ENCODE assay signal across 16 cellular contexts in genomic region chr11:3631331-3631730, GRCh38. TPM values are rescaled to one million over a fixed set of nuclear protein-coding genes. Genes with fewer than 3 reads are reported as not detected.
DNase-seq lines count a peak whose midpoint lies in the region; ATAC-seq and TF ChIP-seq lines count a peak whose summit lies in the region.
"Had no signal": no experiment of that assay in that cellular context is flagged by ENCODE, and none has a peak within 500 bp of the region (broad histone marks: within the 10 kb centered on the region; RNA-seq: fewer than 3 reads in every experiment).

No MANE protein-coding gene starts in this region.

- no peaks in the 10 kb centered on the region for H3K27me3 Mint-ChIP-seq in endodermal cell (ENCODE audit: insufficient read depth)

- ATAC-seq in left ventricle myocardium superior, result peak; percentile 59

- no peaks in the 10 kb centered on the region for H3K9me3 Mint-ChIP-seq in endodermal cell

- H3K36me3 Mint-ChIP-seq in endodermal cell (ENCODE audit: low read depth), result no peaks in the 10 kb centered on the region

- H3K27ac Mint-ChIP-seq in endodermal cell, result no peak overlapping the region

- intact Hi-C loops in left ventricle myocardium superior (cut with micrococcal nuclease), result no loop called here

- TF ChIP-seq CTCF in right atrium auricular region (IDR thresholded peaks at IDR 0.05), result no peak
- no peak for TF ChIP-seq CTCF in endodermal cell (conservative IDR thresholded peaks at IDR 0.05)

- no peak overlapping the region for H3K4me3 Mint-ChIP-seq in endodermal cell

- no peak overlapping the region for H3K9ac ChIP-seq in endodermal cell (ENCODE audit: extremely low read depth, low read length, poor library complexity, severe bottlenecking)

- 95 to 100% methylated on average over 4 of the region's 4 CpGs for WGBS in endodermal cell (ENCODE audit: insufficient coverage in 1 of 2, insufficient read length in 1 of 2), 2 experiments

- H3K4me3 ChIP-seq in right atrium auricular region, result no peak overlapping the region
- no peak overlapping the region for H3K4me3 ChIP-seq in endodermal cell (ENCODE audit: low read length)
- H3K4me3 ChIP-seq: Peyer's patch, SJCRH30 had no signal

- H3K36me3 ChIP-seq in right atrium auricular region, result no peaks in the 10 kb centered on the region
- no peaks in the 10 kb centered on the region for H3K36me3 ChIP-seq in endodermal cell (ENCODE audit: control insufficient read depth, insufficient read depth, low read length)
- H3K36me3 ChIP-seq: Peyer's patch, SJCRH30 had no signal

- H3K4me1 Mint-ChIP-seq in endodermal cell, result no peaks in the 10 kb centered on the region

- H3K9me3 ChIP-seq in right atrium auricular region (no peaks in the 10 kb centered on the region), endodermal cell (ENCODE audit: control insufficient read depth, low read length) (no peaks in the 10 kb centered on the region)
- H3K9me3 ChIP-seq: Peyer's patch, SJCRH30 had no signal

- H3K4me1 ChIP-seq in right atrium auricular region (no peaks in the 10 kb centered on the region), endodermal cell (ENCODE audit: control insufficient read depth, insufficient read depth, low read length) (no peaks in the 10 kb centered on the region)
- H3K4me1 ChIP-seq: Peyer's patch, SJCRH30 had no signal

- H3K27me3 ChIP-seq in right atrium auricular region, result no peaks in the 10 kb centered on the region
- H3K27me3 ChIP-seq in endodermal cell (ENCODE audit: control insufficient read depth, insufficient read depth, low read length, poor library complexity, severe bottlenecking), result no peaks in the 10 kb centered on the region
- H3K27me3 ChIP-seq: Peyer's patch, SJCRH30 had no signal

- DNase-seq in left ventricle myocardium superior (no peak), right atrium auricular region (ENCODE audit: low spot score) (no peak), M059J (ENCODE audit: low read depth) (peak; percentile 24), epithelial cell of prostate (ENCODE audit: low read depth, low spot score) (peak; percentile 5), endodermal cell (no peak), AML-193 (lab: John Stamatoyannopoulos, UW) (no peak), GOT3 (lab: John Stamatoyannopoulos, UW) (no peak)
- DNase-seq: C1 segment of cervical spinal cord, DMS 273 treated with DMSO at 0.1 percent for 48 hours, NCI-H187 treated with DMSO at 0.1 percent for 48 hours, NCI-H510A, NCI-H82, Peyer's patch, SJCRH30 had no signal

- H3K27ac ChIP-seq in right atrium auricular region (no peak overlapping the region), epithelial cell of prostate (no peak overlapping the region), endodermal cell (ENCODE audit: low read depth, low read length) (no peak overlapping the region)
- H3K27ac ChIP-seq: Peyer's patch, SJCRH30 had no signal

RNA-seq across cellular contexts. Expression of gene ART5, which starts 10.5 kb away (rescaled TPM):
- 4.6 TPM for total RNA-seq in left ventricle myocardium superior
- total RNA-seq in right atrium auricular region, result 1 to 10 TPM in 1 of 2 donors, under 1 TPM in 1; 0.86 to 1.1 TPM
- total RNA-seq in M059J (2014; rRNA removed; shearing (Covaris generic)), result not detected in 2 replicates
- total RNA-seq in endodermal cell, result 1 to 10 TPM; 6.4 to 7.8 TPM
- 6.1 TPM for polyA plus RNA-seq in endodermal cell (2013, experiment 1 of 2)
- polyA plus RNA-seq in endodermal cell (2013, experiment 2 of 2), result 5.2 TPM
- total RNA-seq: Peyer's patch, SJCRH30 had no signal

RNA-seq across cellular contexts. Expression of gene ART1, which starts 13.6 kb away (rescaled TPM):
- total RNA-seq in left ventricle myocardium superior (0.52 TPM), right atrium auricular region (not detected), endodermal cell (not detected)
- total RNA-seq in M059J (2014; rRNA removed; shearing (Covaris generic)), result not detected in 2 replicates
- not detected for polyA plus RNA-seq in endodermal cell (2013, experiment 1 of 2)
- polyA plus RNA-seq in endodermal cell (2013, experiment 2 of 2), result not detected
- total RNA-seq: Daoy, H4, Peyer's patch, SJCRH30 had no signal

RNA-seq across cellular contexts. Expression of gene CHRNA10, which starts 39.9 kb away (rescaled TPM):
- 0.89 TPM for total RNA-seq in left ventricle myocardium superior
- total RNA-seq in right atrium auricular region, result 1 to 10 TPM in 1 of 2 donors, not detected in 1; 1.0 TPM
- 0.86 and 0.94 TPM in 2 replicates for total RNA-seq in M059J (2014; rRNA removed; shearing (Covaris generic))
- total RNA-seq in endodermal cell, result 1 to 10 TPM; 1.8 TPM
- 1.5 TPM for polyA plus RNA-seq in endodermal cell (2013, experiment 1 of 2)
- 0.95 TPM for polyA plus RNA-seq in endodermal cell (2013, experiment 2 of 2)

Comparison
In these comparisons a context has a peak if more than half of its experiments do, and no peak if none do; other contexts are left out.
1. DNase-seq: peak in M059J (single experiment) and epithelial cell of prostate (single experiment); none in left ventricle myocardium superior (single experiment), right atrium auricular region (single experiment), endodermal cell (single experiment), AML-193 (0 of 2) and GOT3 (single experiment).